ENCODE assay signal across 25 cellular contexts in genomic region chr15:98226578-98226977, GRCh38.
"Had no signal": no experiment of that assay in that cellular context is flagged by ENCODE, and none has a peak within 500 bp of the region (broad histone marks: within the 10 kb centered on the region; RNA-seq: fewer than 3 reads in every experiment).

No MANE protein-coding gene starts in this region.

- H3K4me1 ChIP-seq: esophagus muscularis mucosa, heart left ventricle, left ventricle myocardium inferior, lower lobe of right lung, parathyroid adenoma, psoas muscle, right lobe of liver, suprapubic skin, thyroid gland, upper lobe of left lung, uterus had no signal

- H3K4me3 ChIP-seq: dorsolateral prefrontal cortex, esophagus muscularis mucosa, heart left ventricle, left ventricle myocardium inferior, lower lobe of right lung, psoas muscle, right lobe of liver, suprapubic skin, thyroid gland, upper lobe of left lung, uterus had no signal

- H3K36me3 ChIP-seq: esophagus muscularis mucosa, heart left ventricle, left ventricle myocardium inferior, lower lobe of right lung, right lobe of liver, suprapubic skin, thyroid gland, upper lobe of left lung, uterus had no signal

- H3K9me3 ChIP-seq: esophagus muscularis mucosa, heart left ventricle, left ventricle myocardium inferior, lower lobe of right lung, psoas muscle, right lobe of liver, suprapubic skin, thyroid gland, upper lobe of left lung, uterus had no signal

- H3K27me3 ChIP-seq: esophagus muscularis mucosa, heart left ventricle, right lobe of liver, suprapubic skin, thyroid gland, upper lobe of left lung, uterus had no signal

- DNase-seq: cortex of kidney; dorsolateral prefrontal cortex; effector CD8-positive, alpha-beta T cell; foreskin fibroblast; heart left ventricle; hippocampal formation; islet precursor cell; left cardiac atrium; left ventricle myocardium inferior; lower lobe of right lung; mesenchymal stem cell; midbrain; occipital lobe; psoas muscle; retina; right lobe of liver; stimulated activated CD4-positive, alpha-beta T cell treated with anti-CD3 and anti-CD28 coated beads, Interleukin-4, amount 100 ng/mL, for 1 hour; stimulated activated CD8-positive, alpha-beta memory T cell treated with anti-CD3 and anti-CD28 coated beads, Interleukin-4, amount 100 ng/mL, for 48 hours; stimulated activated naive CD8-positive, alpha-beta T cell treated with anti-CD3 and anti-CD28 coated beads, Interleukin-15, Interleukin-2, amounts not matched to agents 100 U/mL and 50 U/mL, for 24 hours; thyroid gland; upper lobe of left lung; uterus had no signal

- H3K27ac ChIP-seq: dorsolateral prefrontal cortex, esophagus muscularis mucosa, heart left ventricle, left ventricle myocardium inferior, lower lobe of right lung, parathyroid adenoma, psoas muscle, right lobe of liver, suprapubic skin, thyroid gland, upper lobe of left lung, uterus had no signal
